In genomic region chr17:3988297-3989120, GRCh38 we compare ENCODE assay signal across 1 cellular context.
TF ChIP-seq lines count a peak whose summit lies in the region.

No MANE protein-coding gene starts in this region.

TF ChIP-seq in endothelial cell of umbilical vein, 7 proteins besides CTCF, POLR2A, EP300 and RAD21:
- no peak for TF ChIP-seq JUN (IDR thresholded peaks at IDR 0.05; ENCODE audit: borderline replicate concordance, insufficient read depth, insufficient read length, low read depth)
- TF ChIP-seq GATA2 (IDR thresholded peaks at IDR 0.05; ENCODE audit: insufficient read depth, insufficient read length, low read depth, low read length), result no peak
